1 cellular context compared by ENCODE assay signal in the genomic region with DNA sequence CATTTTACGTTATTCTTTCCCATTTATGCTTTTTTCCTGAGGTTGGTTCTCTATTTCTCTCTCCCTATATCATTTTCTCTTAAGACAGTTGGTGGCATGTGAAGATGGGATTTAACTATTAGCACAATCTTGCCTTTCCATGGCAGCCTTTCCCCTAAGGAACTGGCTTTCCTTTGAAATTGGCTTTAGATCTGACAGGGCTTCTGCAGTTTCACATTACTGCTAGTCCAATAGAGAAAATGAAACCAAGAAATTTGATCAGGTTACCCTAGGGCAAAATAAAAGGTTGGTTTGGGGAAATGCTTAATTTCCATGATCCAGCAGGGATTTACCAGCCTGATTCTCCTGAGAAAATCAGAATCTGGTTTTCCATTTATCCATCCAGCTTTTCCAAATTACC.
TF ChIP-seq lines count a peak whose summit lies in the region.

No MANE protein-coding gene starts in this region.

TF ChIP-seq in HepG2, 621 proteins besides CTCF, POLR2A, EP300 and RAD21:
- no peak for TF ChIP-seq MAF1 (CRISPR knock-in tag; IDR thresholded peaks at IDR 0.05; ENCODE audit: borderline replicate concordance)
- TF ChIP-seq, protein P1, sequence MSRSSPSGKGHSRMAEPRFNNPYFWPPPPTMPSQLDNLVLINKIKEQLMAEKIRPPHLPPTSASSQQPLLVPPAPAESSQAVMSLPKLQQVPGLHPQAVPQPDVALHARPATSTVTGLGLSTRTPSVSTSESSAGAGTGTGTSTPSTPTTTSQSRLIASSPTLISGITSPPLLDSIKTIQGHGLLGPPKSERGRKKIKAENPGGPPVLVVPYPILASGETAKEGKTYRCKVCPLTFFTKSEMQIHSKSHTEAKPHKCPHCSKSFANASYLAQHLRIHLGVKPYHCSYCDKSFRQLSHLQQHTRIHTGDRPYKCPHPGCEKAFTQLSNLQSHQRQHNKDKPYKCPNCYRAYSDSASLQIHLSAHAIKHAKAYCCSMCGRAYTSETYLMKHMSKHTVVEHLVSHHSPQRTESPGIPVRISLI (CRISPR knock-in tag; IDR thresholded peaks at IDR 0.05; ENCODE audit: borderline replicate concordance) = no peak
- TF ChIP-seq, protein P2, sequence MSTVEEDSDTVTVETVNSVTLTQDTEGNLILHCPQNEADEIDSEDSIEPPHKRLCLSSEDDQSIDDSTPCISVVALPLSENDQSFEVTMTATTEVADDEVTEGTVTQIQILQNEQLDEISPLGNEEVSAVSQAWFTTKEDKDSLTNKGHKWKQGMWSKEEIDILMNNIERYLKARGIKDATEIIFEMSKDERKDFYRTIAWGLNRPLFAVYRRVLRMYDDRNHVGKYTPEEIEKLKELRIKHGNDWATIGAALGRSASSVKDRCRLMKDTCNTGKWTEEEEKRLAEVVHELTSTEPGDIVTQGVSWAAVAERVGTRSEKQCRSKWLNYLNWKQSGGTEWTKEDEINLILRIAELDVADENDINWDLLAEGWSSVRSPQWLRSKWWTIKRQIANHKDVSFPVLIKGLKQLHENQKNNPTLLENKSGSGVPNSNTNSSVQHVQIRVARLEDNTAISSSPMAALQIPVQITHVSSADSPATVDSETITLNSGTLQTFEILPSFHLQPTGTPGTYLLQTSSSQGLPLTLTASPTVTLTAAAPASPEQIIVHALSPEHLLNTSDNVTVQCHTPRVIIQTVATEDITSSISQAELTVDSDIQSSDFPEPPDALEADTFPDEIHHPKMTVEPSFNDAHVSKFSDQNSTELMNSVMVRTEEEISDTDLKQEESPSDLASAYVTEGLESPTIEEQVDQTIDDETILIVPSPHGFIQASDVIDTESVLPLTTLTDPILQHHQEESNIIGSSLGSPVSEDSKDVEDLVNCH (CRISPR knock-in tag; IDR thresholded peaks at IDR 0.05) = no peak
- no peak for TF ChIP-seq TEAD3 (CRISPR knock-in tag; optimal IDR thresholded peaks at IDR 0.05; ENCODE audit: borderline replicate concordance)
- TF ChIP-seq SP4 (CRISPR knock-in tag; IDR thresholded peaks at IDR 0.05) = no peak
- no peak for TF ChIP-seq MEIS1 (CRISPR knock-in tag; IDR thresholded peaks at IDR 0.05; ENCODE audit: borderline replicate concordance)
- TF ChIP-seq SMARCC2 (IDR thresholded peaks at IDR 0.05) = no peak
- no peak for TF ChIP-seq MIER3 (CRISPR knock-in tag; IDR thresholded peaks at IDR 0.05; ENCODE audit: borderline replicate concordance)
- no peak for TF ChIP-seq NCOR1 (IDR thresholded peaks at IDR 0.05; ENCODE audit: borderline replicate concordance, low read length)
- TF ChIP-seq, protein P3, sequence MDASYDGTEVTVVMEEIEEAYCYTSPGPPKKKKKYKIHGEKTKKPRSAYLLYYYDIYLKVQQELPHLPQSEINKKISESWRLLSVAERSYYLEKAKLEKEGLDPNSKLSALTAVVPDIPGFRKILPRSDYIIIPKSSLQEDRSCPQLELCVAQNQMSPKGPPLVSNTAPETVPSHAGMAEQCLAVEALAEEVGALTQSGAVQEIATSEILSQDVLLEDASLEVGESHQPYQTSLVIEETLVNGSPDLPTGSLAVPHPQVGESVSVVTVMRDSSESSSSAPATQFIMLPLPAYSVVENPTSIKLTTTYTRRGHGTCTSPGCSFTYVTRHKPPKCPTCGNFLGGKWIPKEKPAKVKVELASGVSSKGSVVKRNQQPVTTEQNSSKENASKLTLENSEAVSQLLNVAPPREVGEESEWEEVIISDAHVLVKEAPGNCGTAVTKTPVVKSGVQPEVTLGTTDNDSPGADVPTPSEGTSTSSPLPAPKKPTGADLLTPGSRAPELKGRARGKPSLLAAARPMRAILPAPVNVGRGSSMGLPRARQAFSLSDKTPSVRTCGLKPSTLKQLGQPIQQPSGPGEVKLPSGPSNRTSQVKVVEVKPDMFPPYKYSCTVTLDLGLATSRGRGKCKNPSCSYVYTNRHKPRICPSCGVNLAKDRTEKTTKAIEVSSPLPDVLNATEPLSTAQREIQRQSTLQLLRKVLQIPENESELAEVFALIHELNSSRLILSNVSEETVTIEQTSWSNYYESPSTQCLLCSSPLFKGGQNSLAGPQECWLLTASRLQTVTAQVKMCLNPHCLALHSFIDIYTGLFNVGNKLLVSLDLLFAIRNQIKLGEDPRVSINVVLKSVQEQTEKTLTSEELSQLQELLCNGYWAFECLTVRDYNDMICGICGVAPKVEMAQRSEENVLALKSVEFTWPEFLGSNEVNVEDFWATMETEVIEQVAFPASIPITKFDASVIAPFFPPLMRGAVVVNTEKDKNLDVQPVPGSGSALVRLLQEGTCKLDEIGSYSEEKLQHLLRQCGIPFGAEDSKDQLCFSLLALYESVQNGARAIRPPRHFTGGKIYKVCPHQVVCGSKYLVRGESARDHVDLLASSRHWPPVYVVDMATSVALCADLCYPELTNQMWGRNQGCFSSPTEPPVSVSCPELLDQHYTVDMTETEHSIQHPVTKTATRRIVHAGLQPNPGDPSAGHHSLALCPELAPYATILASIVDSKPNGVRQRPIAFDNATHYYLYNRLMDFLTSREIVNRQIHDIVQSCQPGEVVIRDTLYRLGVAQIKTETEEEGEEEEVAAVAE (CRISPR knock-in tag; IDR thresholded peaks at IDR 0.05; ENCODE audit: borderline replicate concordance) = no peak
- TF ChIP-seq, protein P4, sequence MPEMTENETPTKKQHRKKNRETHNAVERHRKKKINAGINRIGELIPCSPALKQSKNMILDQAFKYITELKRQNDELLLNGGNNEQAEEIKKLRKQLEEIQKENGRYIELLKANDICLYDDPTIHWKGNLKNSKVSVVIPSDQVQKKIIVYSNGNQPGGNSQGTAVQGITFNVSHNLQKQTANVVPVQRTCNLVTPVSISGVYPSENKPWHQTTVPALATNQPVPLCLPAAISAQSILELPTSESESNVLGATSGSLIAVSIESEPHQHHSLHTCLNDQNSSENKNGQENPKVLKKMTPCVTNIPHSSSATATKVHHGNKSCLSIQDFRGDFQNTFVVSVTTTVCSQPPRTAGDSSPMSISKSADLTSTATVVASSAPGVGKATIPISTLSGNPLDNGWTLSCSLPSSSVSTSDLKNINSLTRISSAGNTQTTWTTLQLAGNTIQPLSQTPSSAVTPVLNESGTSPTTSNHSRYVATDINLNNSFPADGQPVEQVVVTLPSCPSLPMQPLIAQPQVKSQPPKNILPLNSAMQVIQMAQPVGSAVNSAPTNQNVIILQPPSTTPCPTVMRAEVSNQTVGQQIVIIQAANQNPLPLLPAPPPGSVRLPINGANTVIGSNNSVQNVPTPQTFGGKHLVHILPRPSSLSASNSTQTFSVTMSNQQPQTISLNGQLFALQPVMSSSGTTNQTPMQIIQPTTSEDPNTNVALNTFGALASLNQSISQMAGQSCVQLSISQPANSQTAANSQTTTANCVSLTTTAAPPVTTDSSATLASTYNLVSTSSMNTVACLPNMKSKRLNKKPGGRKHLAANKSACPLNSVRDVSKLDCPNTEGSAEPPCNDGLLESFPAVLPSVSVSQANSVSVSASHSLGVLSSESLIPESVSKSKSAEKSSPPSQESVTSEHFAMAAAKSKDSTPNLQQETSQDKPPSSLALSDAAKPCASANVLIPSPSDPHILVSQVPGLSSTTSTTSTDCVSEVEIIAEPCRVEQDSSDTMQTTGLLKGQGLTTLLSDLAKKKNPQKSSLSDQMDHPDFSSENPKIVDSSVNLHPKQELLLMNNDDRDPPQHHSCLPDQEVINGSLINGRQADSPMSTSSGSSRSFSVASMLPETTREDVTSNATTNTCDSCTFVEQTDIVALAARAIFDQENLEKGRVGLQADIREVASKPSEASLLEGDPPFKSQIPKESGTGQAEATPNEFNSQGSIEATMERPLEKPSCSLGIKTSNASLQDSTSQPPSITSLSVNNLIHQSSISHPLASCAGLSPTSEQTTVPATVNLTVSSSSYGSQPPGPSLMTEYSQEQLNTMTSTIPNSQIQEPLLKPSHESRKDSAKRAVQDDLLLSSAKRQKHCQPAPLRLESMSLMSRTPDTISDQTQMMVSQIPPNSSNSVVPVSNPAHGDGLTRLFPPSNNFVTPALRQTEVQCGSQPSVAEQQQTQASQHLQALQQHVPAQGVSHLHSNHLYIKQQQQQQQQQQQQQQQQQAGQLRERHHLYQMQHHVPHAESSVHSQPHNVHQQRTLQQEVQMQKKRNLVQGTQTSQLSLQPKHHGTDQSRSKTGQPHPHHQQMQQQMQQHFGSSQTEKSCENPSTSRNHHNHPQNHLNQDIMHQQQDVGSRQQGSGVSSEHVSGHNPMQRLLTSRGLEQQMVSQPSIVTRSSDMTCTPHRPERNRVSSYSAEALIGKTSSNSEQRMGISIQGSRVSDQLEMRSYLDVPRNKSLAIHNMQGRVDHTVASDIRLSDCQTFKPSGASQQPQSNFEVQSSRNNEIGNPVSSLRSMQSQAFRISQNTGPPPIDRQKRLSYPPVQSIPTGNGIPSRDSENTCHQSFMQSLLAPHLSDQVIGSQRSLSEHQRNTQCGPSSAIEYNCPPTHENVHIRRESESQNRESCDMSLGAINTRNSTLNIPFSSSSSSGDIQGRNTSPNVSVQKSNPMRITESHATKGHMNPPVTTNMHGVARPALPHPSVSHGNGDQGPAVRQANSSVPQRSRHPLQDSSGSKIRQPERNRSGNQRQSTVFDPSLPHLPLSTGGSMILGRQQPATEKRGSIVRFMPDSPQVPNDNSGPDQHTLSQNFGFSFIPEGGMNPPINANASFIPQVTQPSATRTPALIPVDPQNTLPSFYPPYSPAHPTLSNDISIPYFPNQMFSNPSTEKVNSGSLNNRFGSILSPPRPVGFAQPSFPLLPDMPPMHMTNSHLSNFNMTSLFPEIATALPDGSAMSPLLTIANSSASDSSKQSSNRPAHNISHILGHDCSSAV (CRISPR knock-in tag; IDR thresholded peaks at IDR 0.05; ENCODE audit: borderline replicate concordance) = no peak
- TF ChIP-seq CEBPG (CRISPR knock-in tag; IDR thresholded peaks at IDR 0.05) = no peak
- no peak for TF ChIP-seq SOX13 (IDR thresholded peaks at IDR 0.05)
- no peak for TF ChIP-seq SOX13 (CRISPR knock-in tag; conservative IDR thresholded peaks at IDR 0.05 in 1 of 2, IDR thresholded peaks at IDR 0.05 in 1 of 2)
- TF ChIP-seq LCORL (IDR thresholded peaks at IDR 0.05) = no peak
- TF ChIP-seq LCORL (CRISPR knock-in tag; IDR thresholded peaks at IDR 0.05) = no peak
- no peak for TF ChIP-seq ZSCAN30 (CRISPR knock-in tag; IDR thresholded peaks at IDR 0.05)
